Comparison of ENCODE assay signal across 9 cellular contexts in the genomic region with DNA sequence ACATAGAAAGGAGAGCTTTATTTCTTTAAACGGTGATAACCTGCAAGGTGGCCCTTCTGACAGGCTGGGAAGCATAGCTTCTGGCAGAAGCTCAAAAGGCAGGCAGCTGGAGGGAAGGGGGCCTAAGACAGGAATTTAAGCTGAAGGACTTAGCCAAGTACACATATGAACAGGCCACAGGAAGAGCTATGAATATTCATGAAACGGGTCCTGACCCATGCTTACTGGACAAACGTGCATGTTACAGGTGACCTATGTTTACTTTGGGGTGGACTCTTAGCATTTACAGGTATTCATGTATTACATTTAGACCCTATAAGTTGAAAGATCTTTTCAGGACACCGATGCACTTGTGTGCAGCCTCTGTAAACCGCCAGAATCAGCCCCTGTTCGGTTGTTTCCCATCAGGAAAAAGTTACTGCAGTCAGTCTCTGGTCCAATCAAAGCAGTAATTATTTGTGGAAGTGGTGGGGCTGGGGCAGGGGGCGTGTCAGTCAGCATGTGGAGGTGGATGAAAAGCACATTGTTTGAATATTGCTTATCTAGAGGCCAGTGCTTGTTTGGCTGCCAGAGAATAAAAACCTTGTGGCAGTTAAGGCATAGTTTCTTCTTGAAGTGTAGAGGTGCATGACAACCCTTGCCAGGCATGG. TPM values are rescaled to one million over a fixed set of nuclear protein-coding genes. Genes with fewer than 3 reads are reported as not detected.
DNase-seq lines count a peak whose midpoint lies in the region; ATAC-seq lines count a peak whose summit lies in the region.
"Had no signal": no experiment of that assay in that cellular context is flagged by ENCODE, and none has a peak within 500 bp of the region (broad histone marks: within the 10 kb centered on the region; RNA-seq: fewer than 3 reads in every experiment).

No MANE protein-coding gene starts in this region.

- H3K4me1 Mint-ChIP-seq in activated CD4-positive, alpha-beta T cell treated with anti-CD3 and anti-CD28 coated beads for 36 hours = peaks cover 24% of the 10 kb centered on the region
- H3K4me1 Mint-ChIP-seq in T-cell = peaks cover 41 to 44% (median 42%) of the 10 kb centered on the region in 3 donors
- peaks cover 41% of the 10 kb centered on the region for H3K4me1 Mint-ChIP-seq in stimulated activated naive CD8-positive, alpha-beta T cell treated with anti-CD3 and anti-CD28 coated beads, Interleukin-15, amount 100 ng/mL, for 72 hours

- POLR2A ChIA-PET in activated CD4-positive, alpha-beta T cell treated with anti-CD3 and anti-CD28 coated beads for 36 hours (lab: Charles Lee) = interaction anchor here (2.0 kb wide), 1 partner anchor 9 kb away, joined by 14 read pairs; the partner anchor contains the start of gene NXT1
- POLR2A ChIA-PET in T-cell (lab: Charles Lee) = interaction anchor here (1.8 to 2.7 kb wide), 2 partner anchors 9 kb away, joined by 13 to 36 read pairs; partner anchors contain the start of gene NXT1 (in 2 of the 2)

- peaks cover 7% of the 10 kb centered on the region for H3K36me3 Mint-ChIP-seq in activated CD4-positive, alpha-beta T cell treated with anti-CD3 and anti-CD28 coated beads for 36 hours (ENCODE audit: low read depth)
- peaks cover 3% of the 10 kb centered on the region for H3K36me3 Mint-ChIP-seq in T-cell

- no peaks in the 10 kb centered on the region for H3K9me3 Mint-ChIP-seq in activated CD4-positive, alpha-beta T cell treated with anti-CD3 and anti-CD28 coated beads for 36 hours (ENCODE audit: low read depth)
- no peaks in the 10 kb centered on the region for H3K9me3 Mint-ChIP-seq in T-cell
- H3K9me3 Mint-ChIP-seq in stimulated activated naive CD8-positive, alpha-beta T cell treated with anti-CD3 and anti-CD28 coated beads, Interleukin-15, amount 100 ng/mL, for 72 hours = no peaks in the 10 kb centered on the region

- ATAC-seq in activated CD4-positive, alpha-beta T cell treated with anti-CD3 and anti-CD28 coated beads for 36 hours = no peak
- ATAC-seq in T-cell (replicated peaks in 1 of 4) = no peak
- ATAC-seq in stimulated activated naive CD8-positive, alpha-beta T cell treated with anti-CD3 and anti-CD28 coated beads, Interleukin-15, amount 100 ng/mL, for 72 hours = no peak

- intact Hi-C loops in activated CD4-positive, alpha-beta T cell treated with anti-CD3 and anti-CD28 coated beads for 36 hours (cut with DNase I, micrococcal nuclease) = loop anchor here (1.0 to 10.0 kb wide), 4 partner anchors 9 to 1888 kb away; partner anchors contain the start of genes NAPB (in 1 of the 2), NXT1 (in 1 of the 2) and PYGB (in 1 of the 2)

- CTCF ChIA-PET in activated CD4-positive, alpha-beta T cell treated with anti-CD3 and anti-CD28 coated beads for 36 hours (lab: Charles Lee) = interaction anchor here (1.1 to 1.7 kb wide), 4 partner anchors 9 to 62 kb away, joined by 3 to 12 read pairs (median 4); partner anchors contain the start of genes NAPB and NXT1
- CTCF ChIA-PET in T-cell (lab: Charles Lee) = interaction anchor here in 1 of 2 donors (2.9 kb wide), 1 partner anchor 9 kb away, joined by 51 read pairs; the partner anchor contains the start of gene NXT1

- H3K27me3 Mint-ChIP-seq in activated CD4-positive, alpha-beta T cell treated with anti-CD3 and anti-CD28 coated beads for 36 hours = no peaks in the 10 kb centered on the region
- H3K27me3 Mint-ChIP-seq in T-cell = no peaks in the 10 kb centered on the region
- H3K27me3 Mint-ChIP-seq in stimulated activated naive CD8-positive, alpha-beta T cell treated with anti-CD3 and anti-CD28 coated beads, Interleukin-15, amount 100 ng/mL, for 72 hours = no peaks in the 10 kb centered on the region

- peak overlapping the region; percentile 75 for H3K27ac Mint-ChIP-seq in activated CD4-positive, alpha-beta T cell treated with anti-CD3 and anti-CD28 coated beads for 36 hours
- peak overlapping the region; percentile 87 to 93 for H3K27ac Mint-ChIP-seq in T-cell
- no peak overlapping the region for H3K27ac Mint-ChIP-seq in stimulated activated naive CD8-positive, alpha-beta T cell treated with anti-CD3 and anti-CD28 coated beads, Interleukin-15, amount 100 ng/mL, for 72 hours

- H3K4me3 Mint-ChIP-seq in activated CD4-positive, alpha-beta T cell treated with anti-CD3 and anti-CD28 coated beads for 36 hours = no peak overlapping the region
- H3K4me3 Mint-ChIP-seq in T-cell = peak overlapping the region; percentile 91 to 97 (median 93)
- peak overlapping the region; percentile 88 to 97 for H3K4me3 Mint-ChIP-seq in stimulated activated naive CD8-positive, alpha-beta T cell treated with anti-CD3 and anti-CD28 coated beads, Interleukin-15, amount 100 ng/mL, for 72 hours

- no peak for DNase-seq in activated CD4-positive, alpha-beta T cell treated with anti-CD3 and anti-CD28 coated beads for 36 hours
- DNase-seq in activated CD4-positive, alpha-beta T cell treated with anti-CD3 and anti-CD28 coated beads, Interleukin-2, amount 50 U/mL, for 48 hours = no peak
- DNase-seq in T-cell (no peak), islet precursor cell (peak; percentile 51), NCI-H2107 (lab: John Stamatoyannopoulos, UW) (no peak), NCI-H2171 treated with DMSO at 0.1 percent for 48 hours (lab: John Stamatoyannopoulos, UW) (no peak), NCI-H146 (lab: John Stamatoyannopoulos, UW) (no peak)
- DNase-seq in stimulated activated naive CD8-positive, alpha-beta T cell treated with anti-CD3 and anti-CD28 coated beads, Interleukin-15, amount 100 ng/mL, for 72 hours = no peak
- DNase-seq: SHP77 treated with DMSO at 0.1 percent for 48 hours had no signal

RNA-seq across cellular contexts. Expression of gene GZF1, which starts 2.9 kb away (rescaled TPM):
- total RNA-seq in activated CD4-positive, alpha-beta T cell treated with anti-CD3 and anti-CD28 coated beads for 36 hours = 1 to 10 TPM; 6.9 to 8.9 TPM
- 10 to 100 TPM; 10.2 to 35.1 (median 13.1) TPM for total RNA-seq in T-cell

RNA-seq across cellular contexts. Expression of gene NXT1, which starts 8.5 kb away (rescaled TPM):
- total RNA-seq in activated CD4-positive, alpha-beta T cell treated with anti-CD3 and anti-CD28 coated beads for 36 hours = 10 to 100 TPM; 34.4 to 35.5 TPM
- total RNA-seq in T-cell = 10 to 100 TPM; 22.1 to 60.0 (median 24.4) TPM

Comparison
In these comparisons a context has a peak if more than half of its experiments do, and no peak if none do; other contexts are left out.
1. H3K27ac Mint-ChIP-seq: peak in activated CD4-positive, alpha-beta T cell treated with anti-CD3 and anti-CD28 coated beads for 36 hours (single experiment) and T-cell (2 of 2); none in stimulated activated naive CD8-positive, alpha-beta T cell treated with anti-CD3 and anti-CD28 coated beads, Interleukin-15, amount 100 ng/mL, for 72 hours (0 of 2).